22 cellular contexts compared by ENCODE assay signal in the genomic region with DNA sequence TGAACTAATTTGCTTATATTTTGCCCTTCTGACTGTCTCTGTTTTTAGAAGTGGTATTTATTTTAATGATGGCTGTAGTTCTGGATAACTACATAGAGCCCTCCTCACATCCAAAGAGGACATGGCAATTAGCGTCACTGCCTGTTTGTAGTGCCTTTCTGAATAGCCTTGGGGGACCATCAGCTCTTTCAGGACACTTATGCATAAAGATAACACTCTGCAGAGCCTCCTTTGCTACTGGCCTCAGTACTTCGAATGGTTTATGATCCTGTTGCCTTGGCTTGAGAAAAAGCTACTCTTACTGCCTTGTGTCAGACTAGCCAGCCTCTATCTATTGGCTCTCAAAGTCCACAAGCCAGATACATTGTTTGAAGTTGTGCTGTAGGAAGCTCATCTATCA.
"Had no signal": no experiment of that assay in that cellular context is flagged by ENCODE, and none has a peak within 500 bp of the region (broad histone marks: within the 10 kb centered on the region; RNA-seq: fewer than 3 reads in every experiment).

No MANE protein-coding gene starts in this region.

- FAIRE-seq: RCC 7860 had no signal

- DNase-seq: KBM-7, MV-4-11, NCI-H1048, NCI-H1105, NCI-H1417, NCI-H1436 treated with DMSO at 0.1 percent for 48 hours, NCI-H1694, NCI-H187 treated with DMSO at 0.1 percent for 48 hours, NCI-H2029 treated with DMSO at 0.1 percent for 48 hours, NCI-H2171, NCI-H226, NCI-H446, NCI-H510A, NCI-H524 treated with DMSO at 0.1 percent for 48 hours, NCI-H69, NCI-H774, Right ventricle myocardium superior, RPMI8226, SIG-M5 had no signal

- H3K27ac ChIP-seq: SJSA1, SK-N-MC had no signal

- H3K36me3 ChIP-seq: SJSA1 had no signal

- H3K4me3 ChIP-seq: SJSA1, SK-N-MC had no signal

- H3K27me3 ChIP-seq: SJSA1 had no signal
